ENCODE assay signal across 7 cellular contexts in genomic region chr13:32316030-32316344, GRCh38. TPM values are rescaled to one million over a fixed set of nuclear protein-coding genes. Genes with fewer than 3 reads are reported as not detected.
A peak's percentile ranks its signal among the peaks of the same experiment; 100 is the strongest.
DNase-seq lines count a peak whose midpoint lies in the region; ATAC-seq and TF ChIP-seq lines count a peak whose summit lies in the region.

No MANE protein-coding gene starts in this region.

- peaks cover 25% of the 10 kb centered on the region for H3K36me3 Mint-ChIP-seq in nephron progenitor cell (ENCODE audit: low read depth)

- peak overlapping the region; percentile 99 for H3K27ac Mint-ChIP-seq in nephron progenitor cell

- DNase-seq in NCI-H345 (lab: John Stamatoyannopoulos, UW) (peak; percentile 44), nephron progenitor cell (no peak), Kasumi-1 (lab: John Stamatoyannopoulos, UW) (no peak), G401 (ENCODE audit: low spot score) (no peak)

- H3K4me1 ChIP-seq in HEK293 (ENCODE audit: control insufficient read depth, insufficient read depth, low read length): no peaks in the 10 kb centered on the region
- peaks cover 0 to 13% of the 10 kb centered on the region in 2 donors for H3K4me1 ChIP-seq in duodenal mucosa (ENCODE audit: control insufficient read depth in 1 of 2, insufficient read depth in 2 of 2, low read length in 2 of 2)

- TF ChIP-seq CTCF in HEK293 (tag by site-specific recombination; IDR thresholded peaks at IDR 0.05) (no peak), nephron progenitor cell (IDR thresholded peaks at IDR 0.05) (no peak)

- in situ Hi-C loops in G401 (cut with HindIII; ENCODE audit: low sequenced_read_pairs): no loop called here

- peaks cover 4% of the 10 kb centered on the region for H3K4me1 Mint-ChIP-seq in nephron progenitor cell

- H3K4me3 Mint-ChIP-seq in nephron progenitor cell: peak overlapping the region; percentile 91

- H3K9me3 ChIP-seq in HEK293 (ENCODE audit: control insufficient read depth, insufficient read depth, low read depth, low read length): no peaks in the 10 kb centered on the region
- H3K9me3 ChIP-seq in duodenal mucosa (ENCODE audit: control insufficient read depth in 1 of 2, low read length in 2 of 2): no peaks in the 10 kb centered on the region

- peaks cover 4% of the 10 kb centered on the region for H3K27me3 Mint-ChIP-seq in nephron progenitor cell (ENCODE audit: low read depth, poor library complexity)

- H3K27ac ChIP-seq in HEK293 (ENCODE audit: extremely low read depth, low read depth, low read length) (peak overlapping the region; percentile 96), duodenal mucosa (ENCODE audit: low read depth, low read length) (peak overlapping the region; percentile 22)

- H3K36me3 ChIP-seq in HEK293 (ENCODE audit: control insufficient read depth in 2 of 2, insufficient read depth in 1 of 2, low read length in 2 of 2): peaks cover 6 to 19% of the 10 kb centered on the region in 2 experiments; a peak in 2 of 3 replicates
- H3K36me3 ChIP-seq in duodenal mucosa (ENCODE audit: control insufficient read depth in 1 of 2, insufficient read depth in 2 of 2, low read length in 2 of 2): peaks cover 0 to 3% of the 10 kb centered on the region in 2 donors

- no peaks in the 10 kb centered on the region for H3K9me3 Mint-ChIP-seq in nephron progenitor cell

- POLR2A ChIA-PET in HEK293 (lab: Yijun Ruan, JAX): interaction anchor here (1.0 to 1.9 kb wide), 11 partner anchors 10 to 112 kb away, joined by 3 to 7 read pairs (median 3); partner anchors contain the start of gene N4BP2L1

- no peaks in the 10 kb centered on the region for H3K27me3 ChIP-seq in duodenal mucosa (ENCODE audit: control insufficient read depth in 1 of 2, insufficient read depth in 2 of 2, low read length in 2 of 2)

- H3K4me3 ChIP-seq in HEK293 (ENCODE audit: low read depth, low read length) (peak overlapping the region; percentile 81), duodenal mucosa (ENCODE audit: low read depth in 1 of 2, low read length in 2 of 2) (peak overlapping the region; percentile 82 to 99)

- ATAC-seq in GM18867 (IDR thresholded peaks at IDR 0.05; ENCODE audit: unreplicated experiment): peak; percentile 58

- H3K9ac ChIP-seq in duodenal mucosa (ENCODE audit: low read depth in 1 of 2, low read length in 2 of 2): peak overlapping the region; percentile 94 to 95

- CTCF ChIA-PET in HEK293 (lab: Yijun Ruan, JAX): interaction anchor here (0.8 to 1.1 kb wide), 3 partner anchors 11 to 406 kb away, joined by 4 read pairs; no protein-coding TSS in a partner anchor

TF ChIP-seq in HEK293, 187 proteins besides CTCF, POLR2A, EP300 and RAD21:
- TF ChIP-seq KLF9 (tag by site-specific recombination; IDR thresholded peaks at IDR 0.05; ENCODE audit: low read depth) (no peak), ZNF521 (tag by site-specific recombination; IDR thresholded peaks at IDR 0.05) (no peak), ZNF335 (tag by site-specific recombination; conservative IDR thresholded peaks at IDR 0.05) (peak; percentile 88), ZNF660 (tag by site-specific recombination; IDR thresholded peaks at IDR 0.05) (no peak)

RNA-seq across cellular contexts. Expression of gene BRCA2, which starts 0.7 kb away (rescaled TPM):
- 4.2 and 15.5 TPM in 2 replicates for total RNA-seq in G401 (2014; rRNA removed; shearing (Covaris generic))

RNA-seq across cellular contexts. Expression of gene ZAR1L, which starts 0.8 kb away (rescaled TPM):
- total RNA-seq in G401 (2014; rRNA removed; shearing (Covaris generic)): not detected in 2 replicates
